ENCODE assay signal across 1 cellular context in genomic region chr7:45891462-45892402, GRCh38.
A peak's percentile ranks its signal among the peaks of the same experiment; 100 is the strongest.
TF ChIP-seq lines count a peak whose summit lies in the region.

No MANE protein-coding gene starts in this region.

TF ChIP-seq in HepG2, 621 proteins besides CTCF, POLR2A, EP300 and RAD21 (continued from another document):
- TF ChIP-seq, protein P1, sequence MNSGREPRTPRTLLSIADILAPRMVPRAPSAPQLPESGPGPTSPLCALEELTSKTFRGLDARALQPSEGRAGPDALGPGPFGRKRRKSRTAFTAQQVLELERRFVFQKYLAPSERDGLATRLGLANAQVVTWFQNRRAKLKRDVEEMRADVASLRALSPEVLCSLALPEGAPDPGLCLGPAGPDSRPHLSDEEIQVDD (CRISPR knock-in tag; IDR thresholded peaks at IDR 0.05; ENCODE audit: borderline replicate concordance), result peak; percentile 43; the same call in 1 of the 2 replicates
- TF ChIP-seq SKIL (CRISPR knock-in tag; IDR thresholded peaks at IDR 0.05; ENCODE audit: borderline replicate concordance) (peak; percentile 9; the same call in 1 of the 2 replicates), XBP1 (CRISPR knock-in tag; IDR thresholded peaks at IDR 0.05) (0 out of 2 replicates have a peak, but pooled peaks have one; percentile 64), ZNF703 (CRISPR knock-in tag; IDR thresholded peaks at IDR 0.05; ENCODE audit: borderline replicate concordance) (no peak), ZNF674 (CRISPR knock-in tag; IDR thresholded peaks at IDR 0.05; ENCODE audit: low read depth) (peak; percentile 17; the same call in 1 of the 2 replicates), ZFP36L1 (CRISPR knock-in tag; IDR thresholded peaks at IDR 0.05) (peak; percentile 79), PRPF4 (IDR thresholded peaks at IDR 0.05; ENCODE audit: low read depth, low read length, poor library complexity, severe bottlenecking) (no peak), POLR2G (IDR thresholded peaks at IDR 0.05; ENCODE audit: low read depth, low read length) (peak; percentile 61; the same call in 1 of the 2 replicates), ELF3 (CRISPR knock-in tag; IDR thresholded peaks at IDR 0.05) (peak; percentile 45), ZHX2 (IDR thresholded peaks at IDR 0.05; ENCODE audit: low read depth) (0 out of 2 replicates have a peak, but pooled peaks have one; percentile 9), ZHX2 (CRISPR knock-in tag; IDR thresholded peaks at IDR 0.05; ENCODE audit: borderline replicate concordance) (no peak), ZNF451 (CRISPR knock-in tag; IDR thresholded peaks at IDR 0.05) (no peak; the same call in 1 of the 2 replicates)
- TF ChIP-seq, protein P2, sequence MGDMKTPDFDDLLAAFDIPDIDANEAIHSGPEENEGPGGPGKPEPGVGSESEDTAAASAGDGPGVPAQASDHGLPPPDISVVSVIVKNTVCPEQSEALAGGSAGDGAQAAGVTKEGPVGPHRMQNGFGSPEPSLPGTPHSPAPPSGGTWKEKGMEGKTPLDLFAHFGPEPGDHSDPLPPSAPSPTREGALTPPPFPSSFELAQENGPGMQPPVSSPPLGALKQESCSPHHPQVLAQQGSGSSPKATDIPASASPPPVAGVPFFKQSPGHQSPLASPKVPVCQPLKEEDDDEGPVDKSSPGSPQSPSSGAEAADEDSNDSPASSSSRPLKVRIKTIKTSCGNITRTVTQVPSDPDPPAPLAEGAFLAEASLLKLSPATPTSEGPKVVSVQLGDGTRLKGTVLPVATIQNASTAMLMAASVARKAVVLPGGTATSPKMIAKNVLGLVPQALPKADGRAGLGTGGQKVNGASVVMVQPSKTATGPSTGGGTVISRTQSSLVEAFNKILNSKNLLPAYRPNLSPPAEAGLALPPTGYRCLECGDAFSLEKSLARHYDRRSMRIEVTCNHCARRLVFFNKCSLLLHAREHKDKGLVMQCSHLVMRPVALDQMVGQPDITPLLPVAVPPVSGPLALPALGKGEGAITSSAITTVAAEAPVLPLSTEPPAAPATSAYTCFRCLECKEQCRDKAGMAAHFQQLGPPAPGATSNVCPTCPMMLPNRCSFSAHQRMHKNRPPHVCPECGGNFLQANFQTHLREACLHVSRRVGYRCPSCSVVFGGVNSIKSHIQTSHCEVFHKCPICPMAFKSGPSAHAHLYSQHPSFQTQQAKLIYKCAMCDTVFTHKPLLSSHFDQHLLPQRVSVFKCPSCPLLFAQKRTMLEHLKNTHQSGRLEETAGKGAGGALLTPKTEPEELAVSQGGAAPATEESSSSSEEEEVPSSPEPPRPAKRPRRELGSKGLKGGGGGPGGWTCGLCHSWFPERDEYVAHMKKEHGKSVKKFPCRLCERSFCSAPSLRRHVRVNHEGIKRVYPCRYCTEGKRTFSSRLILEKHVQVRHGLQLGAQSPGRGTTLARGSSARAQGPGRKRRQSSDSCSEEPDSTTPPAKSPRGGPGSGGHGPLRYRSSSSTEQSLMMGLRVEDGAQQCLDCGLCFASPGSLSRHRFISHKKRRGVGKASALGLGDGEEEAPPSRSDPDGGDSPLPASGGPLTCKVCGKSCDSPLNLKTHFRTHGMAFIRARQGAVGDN (CRISPR knock-in tag; IDR thresholded peaks at IDR 0.05), result no peak
- TF ChIP-seq, protein P3, sequence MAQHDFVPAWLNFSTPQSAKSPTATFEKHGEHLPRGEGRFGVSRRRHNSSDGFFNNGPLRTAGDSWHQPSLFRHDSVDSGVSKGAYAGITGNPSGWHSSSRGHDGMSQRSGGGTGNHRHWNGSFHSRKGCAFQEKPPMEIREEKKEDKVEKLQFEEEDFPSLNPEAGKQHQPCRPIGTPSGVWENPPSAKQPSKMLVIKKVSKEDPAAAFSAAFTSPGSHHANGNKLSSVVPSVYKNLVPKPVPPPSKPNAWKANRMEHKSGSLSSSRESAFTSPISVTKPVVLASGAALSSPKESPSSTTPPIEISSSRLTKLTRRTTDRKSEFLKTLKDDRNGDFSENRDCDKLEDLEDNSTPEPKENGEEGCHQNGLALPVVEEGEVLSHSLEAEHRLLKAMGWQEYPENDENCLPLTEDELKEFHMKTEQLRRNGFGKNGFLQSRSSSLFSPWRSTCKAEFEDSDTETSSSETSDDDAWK (CRISPR knock-in tag; IDR thresholded peaks at IDR 0.05), result no peak
